ENCODE assay signal across 9 cellular contexts in genomic region chr7:1460757-1461639, GRCh38. TPM values are rescaled to one million over a fixed set of nuclear protein-coding genes. Genes with fewer than 3 reads are reported as not detected.
DNase-seq lines count a peak whose midpoint lies in the region; ATAC-seq and TF ChIP-seq lines count a peak whose summit lies in the region.
"Had no signal": no experiment of that assay in that cellular context is flagged by ENCODE, and none has a peak within 500 bp of the region (broad histone marks: within the 10 kb centered on the region; RNA-seq: fewer than 3 reads in every experiment).

No MANE protein-coding gene starts in this region.

- no peak for TF ChIP-seq CTCF in CD4-positive, alpha-beta T cell (IDR thresholded peaks at IDR 0.05)
- TF ChIP-seq CTCF in natural killer cell (IDR thresholded peaks at IDR 0.05) = no peak

- H3K27ac Mint-ChIP-seq in CD4-positive, alpha-beta T cell = peak overlapping the region; percentile 56
- H3K27ac Mint-ChIP-seq in natural killer cell = peak overlapping the region in 1 of 2 donors; percentile 14
- H3K27ac Mint-ChIP-seq: stimulated activated naive CD8-positive, alpha-beta T cell treated with anti-CD3 and anti-CD28 coated beads, Interleukin-15, Interleukin-2, amounts not matched to agents 100 ng/mL and 50 ng/mL, for 24 hours had no signal

- peaks cover 44% of the 10 kb centered on the region for H3K4me1 ChIP-seq in NT2/D1 (ENCODE audit: insufficient read depth, insufficient read length)

- no peaks in the 10 kb centered on the region for H3K9me3 Mint-ChIP-seq in CD4-positive, alpha-beta T cell
- H3K9me3 Mint-ChIP-seq in natural killer cell = no peaks in the 10 kb centered on the region
- H3K9me3 Mint-ChIP-seq: stimulated activated naive CD8-positive, alpha-beta T cell treated with anti-CD3 and anti-CD28 coated beads, Interleukin-15, Interleukin-2, amounts not matched to agents 100 ng/mL and 50 ng/mL, for 24 hours had no signal

- H3K36me3 ChIP-seq in NT2/D1 (ENCODE audit: insufficient read depth, insufficient read length, low read length) = no peaks in the 10 kb centered on the region

- peak overlapping the region; percentile 11 for H3K4me3 Mint-ChIP-seq in CD4-positive, alpha-beta T cell
- H3K4me3 Mint-ChIP-seq in natural killer cell = peak overlapping the region; percentile 17

- no peaks in the 10 kb centered on the region for H3K27me3 ChIP-seq in CD4-positive, alpha-beta T cell (ENCODE audit: control insufficient read depth, insufficient read depth, low read length)
- H3K27me3 ChIP-seq in NT2/D1 (ENCODE audit: insufficient read depth, insufficient read length) = no peaks in the 10 kb centered on the region

- intact Hi-C loops in CD4-positive, alpha-beta T cell (cut with DNase I, micrococcal nuclease) = no loop called here
- intact Hi-C loops in natural killer cell (cut with micrococcal nuclease) = no loop called here

- no peaks in the 10 kb centered on the region for H3K36me3 Mint-ChIP-seq in CD4-positive, alpha-beta T cell (ENCODE audit: low read depth)
- no peaks in the 10 kb centered on the region for H3K36me3 Mint-ChIP-seq in natural killer cell

- no peaks in the 10 kb centered on the region for H3K27me3 Mint-ChIP-seq in CD4-positive, alpha-beta T cell
- no peaks in the 10 kb centered on the region for H3K27me3 Mint-ChIP-seq in natural killer cell (ENCODE audit: low read depth in 2 of 2)
- H3K27me3 Mint-ChIP-seq: stimulated activated naive CD8-positive, alpha-beta T cell treated with anti-CD3 and anti-CD28 coated beads, Interleukin-15, Interleukin-2, amounts not matched to agents 100 ng/mL and 50 ng/mL, for 24 hours had no signal

- no peak overlapping the region for H3K27ac ChIP-seq in CD4-positive, alpha-beta T cell (ENCODE audit: low read depth, low read length)
- H3K27ac ChIP-seq in epithelial cell of prostate = peak overlapping the region; percentile 56

- POLR2A ChIA-PET in CD4-positive, alpha-beta T cell (lab: Charles Lee) = interaction anchor here (1.7 kb wide), 1 partner anchor 14 kb away, joined by 4 read pairs; no protein-coding TSS in a partner anchor

- no peak for ATAC-seq in CD4-positive, alpha-beta T cell (ENCODE audit: poor library complexity)
- ATAC-seq in natural killer cell (no peak), GM21717 (IDR thresholded peaks at IDR 0.05; ENCODE audit: unreplicated experiment) (no peak), HG03442 (IDR thresholded peaks at IDR 0.05; ENCODE audit: unreplicated experiment) (no peak)

- peaks cover 8% of the 10 kb centered on the region for H3K4me1 Mint-ChIP-seq in CD4-positive, alpha-beta T cell (ENCODE audit: low read depth)
- peaks cover 6 to 26% of the 10 kb centered on the region in 2 donors for H3K4me1 Mint-ChIP-seq in natural killer cell

- H3K9me3 ChIP-seq in CD4-positive, alpha-beta T cell (ENCODE audit: control insufficient read depth, low read length) = no peaks in the 10 kb centered on the region
- no peaks in the 10 kb centered on the region for H3K9me3 ChIP-seq in NT2/D1 (ENCODE audit: insufficient read depth, low read length)

- DNase-seq in CD4-positive, alpha-beta T cell = no peak
- DNase-seq in NT2/D1 (ENCODE audit: low read depth, low spot score) (no peak), epithelial cell of prostate (ENCODE audit: low read depth, low spot score) (no peak), natural killer cell (no peak), NCI-H1436 treated with DMSO at 0.1 percent for 48 hours (lab: John Stamatoyannopoulos, UW) (no peak)
- no peak for DNase-seq in activated CD8-positive, alpha-beta memory T cell treated with anti-CD3 and anti-CD28 coated beads for 24 hours

- H3K4me3 ChIP-seq in NT2/D1 (ENCODE audit: insufficient read length, low read depth) = no peak overlapping the region

- CTCF ChIA-PET in CD4-positive, alpha-beta T cell (lab: Charles Lee) = interaction anchor here (0.6 kb wide), 1 partner anchor 36 kb away, joined by 3 read pairs; no protein-coding TSS in a partner anchor

- H3K9ac ChIP-seq in NT2/D1 (ENCODE audit: insufficient read length, low read depth) = peak overlapping the region; percentile 63

RNA-seq across cellular contexts. Expression of gene MICALL2, which starts 1.7 kb away (rescaled TPM):
- total RNA-seq in CD4-positive, alpha-beta T cell = 1 to 10 TPM; 1.9 to 2.2 TPM
- 1 to 10 TPM; 2.5 to 4.4 (median 2.8) TPM for total RNA-seq in natural killer cell

RNA-seq across cellular contexts. Expression of gene INTS1, which starts 43.2 kb away (rescaled TPM):
- 10 to 100 TPM; 91.0 to 91.5 TPM for total RNA-seq in CD4-positive, alpha-beta T cell
- 100 to 1,000 TPM in 2 of 3 donors, 10 to 100 TPM in 1; 92.7 to 115 (median 111) TPM for total RNA-seq in natural killer cell
